ENCODE assay signal across 9 cellular contexts in the genomic region with DNA sequence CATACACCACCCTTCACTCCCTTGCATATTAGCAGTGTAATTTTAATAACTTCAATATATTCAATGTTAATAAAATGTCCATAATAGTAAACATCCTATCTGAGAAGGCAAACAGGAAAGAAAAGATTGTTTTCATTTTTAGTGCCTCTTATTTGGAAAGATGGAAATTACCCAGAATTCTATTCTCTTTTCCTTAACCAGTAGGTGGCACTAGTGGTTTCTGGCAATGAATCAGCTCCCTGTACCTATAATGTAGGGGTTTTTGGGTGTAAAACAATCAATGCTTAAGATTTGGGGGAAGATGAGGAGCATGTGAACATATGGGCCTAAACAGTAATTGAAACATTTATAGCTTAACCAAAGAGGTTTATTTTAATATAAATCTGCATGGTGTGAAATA. TPM values are rescaled to one million over a fixed set of nuclear protein-coding genes. Genes with fewer than 3 reads are reported as not detected.
DNase-seq lines count a peak whose midpoint lies in the region; ATAC-seq, FAIRE-seq and TF ChIP-seq lines count a peak whose summit lies in the region.
"Had no signal": no experiment of that assay in that cellular context is flagged by ENCODE, and none has a peak within 500 bp of the region (broad histone marks: within the 10 kb centered on the region; RNA-seq: fewer than 3 reads in every experiment).

No MANE protein-coding gene starts in this region.

- no peak for ATAC-seq in HepG2
- ATAC-seq in right lobe of liver, result no peak
- ATAC-seq in HG02973 (IDR thresholded peaks at IDR 0.05; ENCODE audit: unreplicated experiment), result no peak
- no peak for ATAC-seq in GM19397 (IDR thresholded peaks at IDR 0.05; ENCODE audit: unreplicated experiment)
- ATAC-seq: activated CD8-positive, alpha-beta memory T cell treated with anti-CD3 and anti-CD28 coated beads, Interleukin-2, amount 10 ng/mL, durations not matched to agents 7 days and 5 days had no signal

- H3K36me3 ChIP-seq in HepG2 (replicated peaks in 1 of 2; ENCODE audit: control insufficient read depth in 1 of 2, insufficient read depth in 2 of 2, low read length in 2 of 2), result no peaks in the 10 kb centered on the region
- H3K36me3 ChIP-seq in right lobe of liver, result no peaks in the 10 kb centered on the region

- POLR2A ChIA-PET in HepG2 (lab: Yijun Ruan, JAX), result no interaction called here

- intact Hi-C loops in HepG2 (cut with micrococcal nuclease; ENCODE audit: unreplicated experiment) (loop anchor here (1.0 kb wide), 1 partner anchor 277 kb away; no protein-coding TSS in a partner anchor), right lobe of liver (cut with DNase I) (no loop called here)

- H3K9ac ChIP-seq in HepG2 (ENCODE audit: insufficient read depth, low read depth, low read length), result no peak overlapping the region

- BruUV-seq in HepG2 (replicated peaks; lab: Mats Ljungman, UMichigan), result no TSS peak

- TF ChIP-seq CTCF in HepG2 (CRISPR knock-in tag; IDR thresholded peaks at IDR 0.05) (peak; percentile 41), right lobe of liver (IDR thresholded peaks at IDR 0.05) (peak in 2 of 4 donors; percentile 33 to 37)

- no peak overlapping the region for H2AFZ ChIP-seq in HepG2 (ENCODE audit: low read length)

- H3K27me3 ChIP-seq in HepG2 (ENCODE audit: control insufficient read depth in 1 of 2, insufficient read depth in 2 of 2, low read length in 2 of 2) (peaks cover 2 to 14% of the 10 kb centered on the region in 2 experiments; a peak in 2 of 5 replicates), right lobe of liver (no peaks in the 10 kb centered on the region)

- FAIRE-seq in HepG2 (lab: Jason Lieb, UNC), result no peak

- H3K9me3 ChIP-seq in HepG2 (ENCODE audit: low read length) (no peaks in the 10 kb centered on the region), right lobe of liver (no peaks in the 10 kb centered on the region)

- H3K27ac ChIP-seq in HepG2 (ENCODE audit: extremely low read length, insufficient read depth, low read length) (no peak overlapping the region), right lobe of liver (no peak overlapping the region)

- TF ChIP-seq POLR2A in HepG2 (IDR thresholded peaks at IDR 0.05; ENCODE audit: insufficient read depth in 1 of 2, low read depth in 2 of 2, low read length in 2 of 2), result no peak
- no peak for TF ChIP-seq POLR2A in right lobe of liver (IDR thresholded peaks at IDR 0.05)

- H3K4me3 ChIP-seq in HepG2 (replicated peaks in 1 of 3; ENCODE audit: insufficient read depth in 1 of 3, low read depth in 2 of 3, low read length in 3 of 3), result no peak overlapping the region
- H3K4me3 ChIP-seq in right lobe of liver, result no peak overlapping the region

- DNase-seq in HepG2 (ENCODE audit: low spot score) (peak; percentile 1), right lobe of liver (no peak), RPMI8226 (peak; percentile 53), iPS-NIHi11 (ENCODE audit: low spot score) (peak; percentile 14), AML-193 (lab: John Stamatoyannopoulos, UW) (no peak), LoVo (ENCODE audit: low spot score) (no peak)
- DNase-seq: activated CD8-positive, alpha-beta memory T cell treated with anti-CD3 and anti-CD28 coated beads, Interleukin-2, amount 10 ng/mL, durations not matched to agents 7 days and 5 days had no signal

- no peak for TF ChIP-seq RAD21 in HepG2 (CRISPR knock-in tag; IDR thresholded peaks at IDR 0.05)

- H3K4me2 ChIP-seq in HepG2 (ENCODE audit: low read depth, low read length), result no peak overlapping the region

- in situ Hi-C loops in HepG2 (cut with HindIII; ENCODE audit: extremely low pct_ligation_motif_present, low pct_unique_long_range_greater_than_20kb), result no loop called here

- H3K79me2 ChIP-seq in HepG2 (ENCODE audit: insufficient read depth, low read length), result no peaks in the 10 kb centered on the region

- no peaks in the 10 kb centered on the region for H4K20me1 ChIP-seq in HepG2 (ENCODE audit: insufficient read depth, low read length)

- CTCF ChIA-PET in HepG2 (lab: Yijun Ruan, JAX; ENCODE audit: low intra/inter-chr PET ratio, low total read pairs), result no interaction called here

- H3K4me1 ChIP-seq in HepG2 (ENCODE audit: insufficient read depth, low read length) (no peaks in the 10 kb centered on the region), right lobe of liver (no peaks in the 10 kb centered on the region)

- TF ChIP-seq EP300 in HepG2 (IDR thresholded peaks at IDR 0.05; ENCODE audit: low read depth in 2 of 2, low read length in 2 of 2) (no peak), HepG2 (CRISPR knock-in tag; IDR thresholded peaks at IDR 0.05; ENCODE audit: borderline replicate concordance) (no peak)

TF ChIP-seq in HepG2, 621 proteins besides CTCF, POLR2A, EP300 and RAD21 (continues in another document):
- TF ChIP-seq MTF2 (CRISPR knock-in tag; IDR thresholded peaks at IDR 0.05; ENCODE audit: borderline replicate concordance) (no peak), REXO4 (CRISPR knock-in tag; IDR thresholded peaks at IDR 0.05; ENCODE audit: borderline replicate concordance) (no peak), ZNF10 (CRISPR knock-in tag; IDR thresholded peaks at IDR 0.05; ENCODE audit: borderline replicate concordance, low read depth) (no peak), ARID2 (CRISPR knock-in tag; IDR thresholded peaks at IDR 0.05; ENCODE audit: borderline replicate concordance) (no peak), ZSCAN12 (CRISPR knock-in tag; IDR thresholded peaks at IDR 0.05) (no peak), KDM2A (CRISPR knock-in tag; IDR thresholded peaks at IDR 0.05; ENCODE audit: borderline replicate concordance, low read depth) (no peak), SMYD3 (CRISPR knock-in tag; IDR thresholded peaks at IDR 0.05) (no peak), FOXK2 (IDR thresholded peaks at IDR 0.05) (no peak), ZNF207 (IDR thresholded peaks at IDR 0.05; ENCODE audit: borderline replicate concordance) (no peak)
- TF ChIP-seq, protein P1, sequence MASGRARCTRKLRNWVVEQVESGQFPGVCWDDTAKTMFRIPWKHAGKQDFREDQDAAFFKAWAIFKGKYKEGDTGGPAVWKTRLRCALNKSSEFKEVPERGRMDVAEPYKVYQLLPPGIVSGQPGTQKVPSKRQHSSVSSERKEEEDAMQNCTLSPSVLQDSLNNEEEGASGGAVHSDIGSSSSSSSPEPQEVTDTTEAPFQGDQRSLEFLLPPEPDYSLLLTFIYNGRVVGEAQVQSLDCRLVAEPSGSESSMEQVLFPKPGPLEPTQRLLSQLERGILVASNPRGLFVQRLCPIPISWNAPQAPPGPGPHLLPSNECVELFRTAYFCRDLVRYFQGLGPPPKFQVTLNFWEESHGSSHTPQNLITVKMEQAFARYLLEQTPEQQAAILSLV (CRISPR knock-in tag; IDR thresholded peaks at IDR 0.05; ENCODE audit: borderline replicate concordance), result no peak
- TF ChIP-seq, protein P2, sequence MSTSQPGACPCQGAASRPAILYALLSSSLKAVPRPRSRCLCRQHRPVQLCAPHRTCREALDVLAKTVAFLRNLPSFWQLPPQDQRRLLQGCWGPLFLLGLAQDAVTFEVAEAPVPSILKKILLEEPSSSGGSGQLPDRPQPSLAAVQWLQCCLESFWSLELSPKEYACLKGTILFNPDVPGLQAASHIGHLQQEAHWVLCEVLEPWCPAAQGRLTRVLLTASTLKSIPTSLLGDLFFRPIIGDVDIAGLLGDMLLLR (CRISPR knock-in tag; IDR thresholded peaks at IDR 0.05), result no peak
- TF ChIP-seq, protein P3, sequence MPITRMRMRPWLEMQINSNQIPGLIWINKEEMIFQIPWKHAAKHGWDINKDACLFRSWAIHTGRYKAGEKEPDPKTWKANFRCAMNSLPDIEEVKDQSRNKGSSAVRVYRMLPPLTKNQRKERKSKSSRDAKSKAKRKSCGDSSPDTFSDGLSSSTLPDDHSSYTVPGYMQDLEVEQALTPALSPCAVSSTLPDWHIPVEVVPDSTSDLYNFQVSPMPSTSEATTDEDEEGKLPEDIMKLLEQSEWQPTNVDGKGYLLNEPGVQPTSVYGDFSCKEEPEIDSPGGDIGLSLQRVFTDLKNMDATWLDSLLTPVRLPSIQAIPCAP (CRISPR knock-in tag; IDR thresholded peaks at IDR 0.05; ENCODE audit: low read depth), result no peak
- TF ChIP-seq, protein P4, sequence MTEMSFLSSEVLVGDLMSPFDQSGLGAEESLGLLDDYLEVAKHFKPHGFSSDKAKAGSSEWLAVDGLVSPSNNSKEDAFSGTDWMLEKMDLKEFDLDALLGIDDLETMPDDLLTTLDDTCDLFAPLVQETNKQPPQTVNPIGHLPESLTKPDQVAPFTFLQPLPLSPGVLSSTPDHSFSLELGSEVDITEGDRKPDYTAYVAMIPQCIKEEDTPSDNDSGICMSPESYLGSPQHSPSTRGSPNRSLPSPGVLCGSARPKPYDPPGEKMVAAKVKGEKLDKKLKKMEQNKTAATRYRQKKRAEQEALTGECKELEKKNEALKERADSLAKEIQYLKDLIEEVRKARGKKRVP (CRISPR knock-in tag; IDR thresholded peaks at IDR 0.05), result no peak

RNA-seq across cellular contexts. Expression of a gene that starts 5.7 kb away (rescaled TPM):
- total RNA-seq in HepG2 (2016; rRNA removed; fragmentation: Illumina TruSeq; extraction: Trizol), result not detected in 2 replicates
- not detected in 2 replicates for total RNA-seq in HepG2 (2016; cell fraction: cytosol; rRNA removed; fragmentation: Illumina TruSeq; extraction: Trizol; ENCODE audit: low read depth)
- not detected in 2 replicates for total RNA-seq in HepG2 (2016; cell fraction: insoluble cytoplasmic fraction; rRNA removed; fragmentation: Illumina TruSeq; extraction: Trizol)
- total RNA-seq in HepG2 (2016; cell fraction: membrane; rRNA removed; fragmentation: Illumina TruSeq; extraction: Trizol), result not detected in 2 replicates
- total RNA-seq in HepG2 (2016; cell fraction: nucleus; rRNA removed; fragmentation: Illumina TruSeq; extraction: Trizol), result not detected in 2 replicates
- polyA plus RNA-seq in HepG2 (2011; rRNA removed), result not detected in 2 replicates
- polyA plus RNA-seq in HepG2 (2011; cell fraction: cytosol; rRNA removed), result not detected in 2 replicates
- not detected in 2 replicates for polyA plus RNA-seq in HepG2 (2011; cell fraction: nucleus; rRNA removed)
- not detected in 2 replicates for polyA plus RNA-seq in HepG2 (2012)
- polyA plus RNA-seq in HepG2 (2016; cell fraction: cytosol; fragmentation: Illumina TruSeq; extraction: Trizol; ENCODE audit: low read depth), result not detected in 2 replicates
- not detected in 2 replicates for polyA plus RNA-seq in HepG2 (2016; cell fraction: insoluble cytoplasmic fraction; fragmentation: Illumina TruSeq; extraction: Trizol; ENCODE audit: low read depth)
- not detected in 2 replicates for polyA plus RNA-seq in HepG2 (2016; cell fraction: membrane; fragmentation: Illumina TruSeq; extraction: Trizol; ENCODE audit: low read depth)
- not detected in 2 replicates for polyA plus RNA-seq in HepG2 (2016; cell fraction: nucleus; fragmentation: Illumina TruSeq; extraction: Trizol; ENCODE audit: insufficient read depth, low read depth)
- 61.4 TPM in 1 of 2 replicates, not detected in the other for polyA minus RNA-seq in HepG2 (2011; rRNA and poly(A)+ RNA removed; ENCODE audit: low replicate concordance)
- 0.35 TPM in 1 of 2 replicates, not detected in the other for polyA minus RNA-seq in HepG2 (2011; cell fraction: cytosol; rRNA and poly(A)+ RNA removed)
- 0.26 TPM in 1 of 2 replicates, not detected in the other for polyA minus RNA-seq in HepG2 (2011; cell fraction: nucleus; rRNA and poly(A)+ RNA removed)
- 1 to 10 TPM in 4 of 6 experiments, under 1 TPM in 2; 0.74 to 4.4 (median 1.7) TPM for total RNA-seq in right lobe of liver
- total RNA-seq: activated CD8-positive, alpha-beta memory T cell treated with anti-CD3 and anti-CD28 coated beads, Interleukin-2, amount 10 ng/mL, durations not matched to agents 7 days and 5 days had no signal

Comparison
In these comparisons a context has a peak if more than half of its experiments do, and no peak if none do; other contexts are left out.
1. DNase-seq: peak in HepG2 (single experiment), RPMI8226 (single experiment) and iPS-NIHi11 (single experiment); none in right lobe of liver (0 of 3), AML-193 (0 of 2) and LoVo (single experiment).